21 cellular contexts compared by ENCODE assay signal in the genomic region with DNA sequence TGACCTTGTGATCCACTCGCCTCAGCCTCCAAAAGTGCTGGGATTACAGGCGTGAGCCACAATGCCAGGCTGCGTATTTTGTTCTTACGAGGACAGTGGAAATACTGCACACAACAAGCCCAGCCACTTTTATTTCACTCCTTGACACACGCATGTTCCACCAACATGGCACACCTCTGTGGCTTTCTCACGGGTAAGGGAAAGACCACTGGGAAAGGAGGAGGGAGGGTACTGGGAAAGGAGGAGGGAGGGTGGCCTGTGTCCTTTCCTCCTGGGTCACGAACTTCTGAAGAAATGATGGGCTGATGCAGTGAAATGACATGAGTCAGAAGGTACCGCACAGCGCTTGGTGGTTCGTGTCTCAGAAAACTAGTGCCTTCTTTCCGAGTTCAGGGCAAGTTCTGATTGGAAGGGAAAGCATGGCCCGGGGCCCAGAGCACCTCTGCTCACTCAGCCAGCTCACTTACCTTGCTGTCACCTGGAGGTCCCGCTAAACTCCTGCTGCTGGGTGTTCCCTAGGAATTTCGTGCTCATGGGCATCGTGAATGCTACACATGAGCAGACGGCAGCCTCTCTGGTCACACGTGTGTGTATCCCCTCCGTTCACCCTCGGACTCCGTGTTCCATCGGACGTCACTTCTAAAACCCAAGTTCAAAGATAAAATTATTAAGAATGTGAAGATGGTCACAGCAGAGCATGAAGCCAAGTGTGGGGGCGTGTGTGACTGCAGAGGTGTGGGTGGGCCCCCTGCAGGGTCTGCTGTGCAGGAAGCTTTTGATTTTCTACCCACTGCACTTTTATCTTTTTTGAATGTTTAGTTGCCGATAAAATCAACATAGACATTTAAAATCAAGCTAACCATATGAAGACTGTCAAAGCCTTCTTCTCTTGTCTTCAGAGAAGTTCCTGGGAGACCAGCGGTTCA. TPM values are rescaled to one million over a fixed set of nuclear protein-coding genes. Genes with fewer than 3 reads are reported as not detected.
"Had no signal": no experiment of that assay in that cellular context is flagged by ENCODE, and none has a peak within 500 bp of the region (broad histone marks: within the 10 kb centered on the region; RNA-seq: fewer than 3 reads in every experiment).

No MANE protein-coding gene starts in this region.

- H3K4me1 Mint-ChIP-seq: activated CD4-positive, alpha-beta T cell treated with anti-CD3 and anti-CD28 coated beads, Interleukin-2, amount 10 ng/mL, durations not matched to agents 24 days and 14 days; T-helper 17 cell had no signal

- DNase-seq: activated B cell treated with CpG ODN at 0.5 μM for 24 hours; activated CD4-positive, alpha-beta memory T cell treated with anti-CD3 and anti-CD28 coated beads for 36 hours; activated CD4-positive, alpha-beta T cell treated with anti-CD3 and anti-CD28 coated beads for 1 hour; activated CD4-positive, alpha-beta T cell treated with anti-CD3 and anti-CD28 coated beads, Interleukin-2, amount 10 ng/mL, durations not matched to agents 24 days and 14 days; activated CD8-positive, alpha-beta memory T cell treated with anti-CD3 and anti-CD28 coated beads for 24 hours; activated gamma-delta T cell; activated naive CD4-positive, alpha-beta T cell treated with anti-CD3 and anti-CD28 coated beads for 36 hours; activated T-cell treated with anti-CD3 and anti-CD28 coated beads, Interleukin-2, amount 50 U/mL, for 4 hours; Karpas-422; NCI-H1105 treated with DMSO at 0.1 percent for 48 hours; NCI-H1436 treated with DMSO at 0.1 percent for 48 hours; NCI-H187 treated with DMSO at 0.1 percent for 48 hours; NCI-H2081 treated with DMSO at 0.1 percent for 48 hours; NCI-H446; NCI-H524; PC-3; SIG-M5; T-helper 17 cell; T-helper 9 cell had no signal

- H3K9me3 Mint-ChIP-seq: activated B cell treated with CpG ODN at 0.5 μM for 24 hours; activated CD4-positive, alpha-beta memory T cell treated with anti-CD3 and anti-CD28 coated beads for 36 hours; activated CD4-positive, alpha-beta T cell treated with anti-CD3 and anti-CD28 coated beads, Interleukin-2, amount 10 ng/mL, durations not matched to agents 24 days and 14 days; activated naive CD4-positive, alpha-beta T cell treated with anti-CD3 and anti-CD28 coated beads for 36 hours; activated T-cell treated with anti-CD3 and anti-CD28 coated beads, Interleukin-2, amount 50 U/mL, for 4 hours had no signal

- H3K36me3 Mint-ChIP-seq: activated CD4-positive, alpha-beta memory T cell treated with anti-CD3 and anti-CD28 coated beads for 36 hours; activated naive CD8-positive, alpha-beta T cell had no signal

- H3K4me3 Mint-ChIP-seq: activated B cell treated with CpG ODN at 0.5 μM for 24 hours; activated CD4-positive, alpha-beta memory T cell treated with anti-CD3 and anti-CD28 coated beads for 36 hours; activated CD4-positive, alpha-beta T cell treated with anti-CD3 and anti-CD28 coated beads, Interleukin-2, amount 10 ng/mL, durations not matched to agents 24 days and 14 days; activated naive CD4-positive, alpha-beta T cell treated with anti-CD3 and anti-CD28 coated beads for 36 hours; activated naive CD8-positive, alpha-beta T cell; activated T-cell treated with anti-CD3 and anti-CD28 coated beads, Interleukin-2, amount 50 U/mL, for 4 hours; T-helper 17 cell had no signal

- H3K27ac Mint-ChIP-seq: activated B cell treated with CpG ODN at 0.5 μM for 24 hours; activated CD4-positive, alpha-beta memory T cell treated with anti-CD3 and anti-CD28 coated beads for 36 hours; activated CD4-positive, alpha-beta T cell treated with anti-CD3 and anti-CD28 coated beads, Interleukin-2, amount 10 ng/mL, durations not matched to agents 24 days and 14 days; activated naive CD4-positive, alpha-beta T cell treated with anti-CD3 and anti-CD28 coated beads for 36 hours; activated naive CD8-positive, alpha-beta T cell; T-helper 17 cell had no signal

- ATAC-seq: activated T-cell treated with anti-CD3 and anti-CD28 coated beads, Interleukin-2, amount 50 U/mL, for 4 hours; PC-3; T-helper 17 cell had no signal

RNA-seq across cellular contexts. Expression of a gene that starts 42.9 kb away (rescaled TPM):
- total RNA-seq: activated B cell treated with CpG ODN at 0.5 μM for 24 hours, bronchial epithelial cell had no signal

RNA-seq across cellular contexts. Expression of a gene that starts 44.5 kb away (rescaled TPM):
- total RNA-seq: activated B cell treated with CpG ODN at 0.5 μM for 24 hours had no signal
